In genomic region chrX:41009816-41010187, GRCh38 we compare ENCODE assay signal across 8 cellular contexts.
DNase-seq lines count a peak whose midpoint lies in the region; ATAC-seq and TF ChIP-seq lines count a peak whose summit lies in the region.

No MANE protein-coding gene starts in this region.

- no peaks in the 10 kb centered on the region for H3K9me3 ChIP-seq in duodenal mucosa (ENCODE audit: control insufficient read depth in 1 of 2, low read length in 2 of 2)
- H3K9me3 ChIP-seq in endodermal cell (ENCODE audit: control insufficient read depth, low read length) = no peaks in the 10 kb centered on the region

- H3K27me3 Mint-ChIP-seq in nephron (ENCODE audit: low read depth) = no peaks in the 10 kb centered on the region
- H3K27me3 Mint-ChIP-seq in endodermal cell (ENCODE audit: insufficient read depth) = no peaks in the 10 kb centered on the region

- CTCF ChIA-PET in BJ (lab: Yijun Ruan, JAX) = no interaction called here

- ATAC-seq in GM21737 (IDR thresholded peaks at IDR 0.05; ENCODE audit: unreplicated experiment) = no peak
- ATAC-seq in GM21390 (IDR thresholded peaks at IDR 0.05; ENCODE audit: unreplicated experiment) = no peak
- no peak for ATAC-seq in GM18868 (IDR thresholded peaks at IDR 0.05; ENCODE audit: unreplicated experiment)

- POLR2A ChIA-PET in BJ (lab: Charles Lee) = interaction anchor here (0.6 kb wide), 1 partner anchor 429 kb away, joined by 3 read pairs; the partner anchor contains the start of gene ATP6AP2

- H3K36me3 Mint-ChIP-seq in nephron (ENCODE audit: low read depth) (no peaks in the 10 kb centered on the region), endodermal cell (ENCODE audit: low read depth) (no peaks in the 10 kb centered on the region)

- no peak for TF ChIP-seq POLR2A in NB4 (IDR thresholded peaks at IDR 0.05; ENCODE audit: extremely low read depth, insufficient read length)

- H3K4me3 Mint-ChIP-seq in nephron (peak overlapping the region in 2 of 3 experiments; percentile 56 to 64), endodermal cell (no peak overlapping the region)

- H3K27me3 ChIP-seq in BJ (ENCODE audit: control insufficient read depth, insufficient read depth, low read length) (no peaks in the 10 kb centered on the region), duodenal mucosa (ENCODE audit: control insufficient read depth in 1 of 2, insufficient read depth in 2 of 2, low read length in 2 of 2) (no peaks in the 10 kb centered on the region), endodermal cell (ENCODE audit: control insufficient read depth, insufficient read depth, low read length, poor library complexity, severe bottlenecking) (no peaks in the 10 kb centered on the region)

- H3K9me3 Mint-ChIP-seq in nephron (peaks cover 13% of the 10 kb centered on the region), endodermal cell (peaks cover 31% of the 10 kb centered on the region)

- H3K36me3 ChIP-seq in BJ (ENCODE audit: control insufficient read depth, insufficient read depth, low read length) (no peaks in the 10 kb centered on the region), duodenal mucosa (ENCODE audit: control insufficient read depth in 1 of 2, insufficient read depth in 2 of 2, low read length in 2 of 2) (no peaks in the 10 kb centered on the region), endodermal cell (ENCODE audit: control insufficient read depth, insufficient read depth, low read length) (no peaks in the 10 kb centered on the region)

- DNase-seq in BJ (ENCODE audit: low read depth) (no peak), NB4 (ENCODE audit: low read depth) (peak; percentile 9), endodermal cell (no peak)

- H3K9ac ChIP-seq in duodenal mucosa (ENCODE audit: low read depth in 1 of 2, low read length in 2 of 2) = peak overlapping the region; percentile 61 to 63
- no peak overlapping the region for H3K9ac ChIP-seq in endodermal cell (ENCODE audit: extremely low read depth, low read length, poor library complexity, severe bottlenecking)

- H3K4me3 ChIP-seq in BJ (ENCODE audit: low read depth, low read length) (peak overlapping the region; percentile 32; the same call in 1 of the 2 replicates), NB4 (ENCODE audit: low read depth, low read length) (no peak overlapping the region), duodenal mucosa (ENCODE audit: low read depth in 1 of 2, low read length in 2 of 2) (peak overlapping the region; percentile 49 to 66), endodermal cell (ENCODE audit: low read length) (no peak overlapping the region)

- H3K27ac Mint-ChIP-seq in nephron (peak overlapping the region; percentile 91 to 97 (median 96)), endodermal cell (no peak overlapping the region)

- WGBS in endodermal cell (ENCODE audit: insufficient coverage in 1 of 2, insufficient read length in 1 of 2), 2 experiments = 96% methylated on average over 6 of the region's 6 CpGs; no CpG with 5 or more reads in 1 of the 2 experiments

- peaks cover 16% of the 10 kb centered on the region for H3K4me1 Mint-ChIP-seq in nephron
- peaks cover 6% of the 10 kb centered on the region for H3K4me1 Mint-ChIP-seq in endodermal cell

- H3K27ac ChIP-seq in duodenal mucosa (ENCODE audit: low read depth, low read length) = peak overlapping the region; percentile 67
- H3K27ac ChIP-seq in endodermal cell (ENCODE audit: low read depth, low read length) = no peak overlapping the region

- peaks cover 0 to 4% of the 10 kb centered on the region in 2 donors for H3K4me1 ChIP-seq in duodenal mucosa (ENCODE audit: control insufficient read depth in 1 of 2, insufficient read depth in 2 of 2, low read length in 2 of 2)
- H3K4me1 ChIP-seq in endodermal cell (ENCODE audit: control insufficient read depth, insufficient read depth, low read length) = no peaks in the 10 kb centered on the region

- no peak for TF ChIP-seq CTCF in BJ (IDR thresholded peaks at IDR 0.05; ENCODE audit: insufficient read depth, low read depth, low read length)
- no peak for TF ChIP-seq CTCF in NB4 (IDR thresholded peaks at IDR 0.05; ENCODE audit: low read depth, low read length)
- no peak for TF ChIP-seq CTCF in nephron (IDR thresholded peaks at IDR 0.05; ENCODE audit: unreplicated experiment in 3 of 3)
- no peak for TF ChIP-seq CTCF in endodermal cell (conservative IDR thresholded peaks at IDR 0.05)

Comparison
In these comparisons a context has a peak if more than half of its experiments do, and no peak if none do; other contexts are left out.
1. H3K4me3 ChIP-seq: peak in BJ (single experiment) and duodenal mucosa (2 of 2); none in NB4 (single experiment) and endodermal cell (single experiment).